8 cellular contexts compared by ENCODE assay signal in the genomic region with DNA sequence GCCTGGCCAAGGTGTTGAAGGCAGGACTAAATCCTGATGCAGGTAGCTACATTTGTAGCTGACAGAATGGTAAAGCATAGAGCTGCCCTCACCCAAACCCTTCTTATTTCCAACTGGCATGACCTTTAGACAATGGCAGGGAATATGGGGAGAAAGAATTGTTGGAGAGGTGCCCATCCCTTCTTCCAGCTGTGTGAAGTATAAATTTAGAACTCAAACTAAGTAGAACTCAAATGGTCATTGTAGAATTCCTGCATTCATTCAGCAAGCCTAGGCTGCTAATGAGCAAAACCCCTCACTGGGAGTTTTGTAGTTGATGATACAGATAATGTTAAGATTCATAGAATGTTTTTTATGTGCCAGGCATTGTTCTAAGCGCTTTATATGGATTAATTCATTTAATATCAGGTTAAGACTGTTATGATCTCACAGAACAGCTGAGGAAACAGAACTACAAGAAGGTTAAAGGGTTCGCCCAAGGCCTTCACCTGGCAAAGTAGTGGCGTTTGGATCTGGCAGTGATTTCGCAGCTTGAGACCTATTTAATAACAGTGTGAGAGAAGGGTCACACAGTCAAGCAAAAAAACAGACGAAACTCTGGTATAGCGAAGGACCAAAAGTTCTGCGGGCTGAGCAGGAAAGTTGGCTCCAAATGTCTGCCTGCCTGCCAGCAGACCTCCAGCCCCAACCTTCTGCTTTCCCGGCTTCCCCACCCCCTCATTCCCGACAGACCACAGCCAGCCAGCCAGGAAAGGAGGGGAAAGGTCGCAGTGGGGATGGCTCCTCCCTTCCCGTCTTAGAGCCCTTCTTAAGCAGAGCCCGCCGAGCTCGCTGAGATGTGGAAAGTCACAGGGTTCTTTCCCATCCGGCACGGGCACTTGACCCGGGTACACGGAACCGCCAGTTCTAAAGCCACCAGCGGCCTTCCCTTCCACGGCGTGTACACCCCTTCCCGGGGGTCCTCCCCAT. TPM values are rescaled to one million over a fixed set of nuclear protein-coding genes. Genes with fewer than 3 reads are reported as not detected.
DNase-seq lines count a peak whose midpoint lies in the region; ATAC-seq and TF ChIP-seq lines count a peak whose summit lies in the region.

No MANE protein-coding gene starts in this region.

- peak overlapping the region in 2 of 3 donors; percentile 84 to 99 for H3K4me3 ChIP-seq in breast epithelium
- peak overlapping the region; percentile 69 for H3K4me3 ChIP-seq in epithelial cell of proximal tubule (ENCODE audit: low read depth, low read length)
- H3K4me3 ChIP-seq in upper lobe of left lung, result no peak overlapping the region

- WGBS in upper lobe of left lung, 2 donors, result 54 to 57% methylated on average over 19 to 23 of the region's 23 CpGs

- TF ChIP-seq CTCF in breast epithelium (IDR thresholded peaks at IDR 0.05) (no peak), MCF 10A (IDR thresholded peaks at IDR 0.05; ENCODE audit: unreplicated experiment) (no peak), epithelial cell of proximal tubule (conservative IDR thresholded peaks at IDR 0.05; ENCODE audit: low read depth, low read length) (no peak), mesothelial cell of epicardium (IDR thresholded peaks at IDR 0.05; ENCODE audit: unreplicated experiment) (no peak), upper lobe of left lung (IDR thresholded peaks at IDR 0.05) (no peak)

- H3K27ac Mint-ChIP-seq in MCF 10A (ENCODE audit: low read depth, unreplicated experiment) (no peak overlapping the region), mesothelial cell of epicardium (peak overlapping the region; percentile 98)

- H3K27me3 Mint-ChIP-seq in MCF 10A (ENCODE audit: insufficient read depth, unreplicated experiment) (peaks cover 27% of the 10 kb centered on the region), mesothelial cell of epicardium (ENCODE audit: low read depth) (no peaks in the 10 kb centered on the region)

- BruUV-seq in MCF 10A (replicated peaks; lab: Mats Ljungman, UMichigan), result no TSS peak

- H3K9me3 ChIP-seq in breast epithelium (no peaks in the 10 kb centered on the region), upper lobe of left lung (no peaks in the 10 kb centered on the region)

- peak in 3 of 4 donors; percentile 8 to 75 (median 52) for TF ChIP-seq EP300 in upper lobe of left lung (IDR thresholded peaks at IDR 0.05)

- CTCF ChIA-PET in MCF 10A (lab: Yijun Ruan, JAX), result interaction anchor here (0.6 to 5.2 kb wide), 6 partner anchors 8 to 1046 kb away, joined by 3 to 68 read pairs (median 4); no protein-coding TSS in a partner anchor

- H3K9me3 Mint-ChIP-seq in MCF 10A (ENCODE audit: unreplicated experiment) (no peaks in the 10 kb centered on the region), mesothelial cell of epicardium (no peaks in the 10 kb centered on the region)

- H3K4me1 Mint-ChIP-seq in MCF 10A (ENCODE audit: insufficient read depth, unreplicated experiment) (peaks cover 14% of the 10 kb centered on the region), mesothelial cell of epicardium (peaks cover 44% of the 10 kb centered on the region)

- POLR2A ChIA-PET in MCF 10A (lab: Yijun Ruan, JAX), result interaction anchor here (1.0 to 1.4 kb wide), 2 partner anchors 11 to 23 kb away, joined by 3 to 5 read pairs; partner anchors contain the start of gene METTL2B

- intact Hi-C loops in breast epithelium (cut with DNase I; ENCODE audit: low total_unique reads) (no loop called here), MCF 10A (cut with micrococcal nuclease) (no loop called here)

- TF ChIP-seq POLR2A in breast epithelium (IDR thresholded peaks at IDR 0.05) (peak; percentile 61), upper lobe of left lung (IDR thresholded peaks at IDR 0.05) (no peak)

- ATAC-seq in upper lobe of left lung (ENCODE audit: low FRiP score in 2 of 2) (peak; percentile 75 to 85), GM21786 (IDR thresholded peaks at IDR 0.05; ENCODE audit: unreplicated experiment) (no peak)

- H3K36me3 ChIP-seq in breast epithelium, result no peaks in the 10 kb centered on the region
- no peaks in the 10 kb centered on the region for H3K36me3 ChIP-seq in upper lobe of left lung

- H3K36me3 Mint-ChIP-seq in MCF 10A (ENCODE audit: insufficient read depth, unreplicated experiment) (peaks cover 7% of the 10 kb centered on the region), mesothelial cell of epicardium (peaks cover 6% of the 10 kb centered on the region)

- peak; percentile 58 to 72 for DNase-seq in breast epithelium (ENCODE audit: low spot score in 2 of 2)
- DNase-seq in MCF 10A (ENCODE audit: unreplicated experiment), result no peak
- no peak for DNase-seq in epithelial cell of proximal tubule (ENCODE audit: low read depth)
- peak; percentile 43 to 64 for DNase-seq in mesothelial cell of epicardium (ENCODE audit: low spot score in 2 of 2, unreplicated experiment in 2 of 2)
- peak in 1 of 2 donors; percentile 75 for DNase-seq in upper lobe of left lung
- no peak for DNase-seq in GDM1 (lab: John Stamatoyannopoulos, UW)
- no peak for DNase-seq in cerebellar nuclear complex (lab: John Stamatoyannopoulos, UW)

- H3K4me1 ChIP-seq in breast epithelium (peaks cover 0 to 8% of the 10 kb centered on the region in 2 donors), upper lobe of left lung (peaks cover 15 to 33% (median 26%) of the 10 kb centered on the region in 4 donors)

- H3K27me3 ChIP-seq in breast epithelium (no peaks in the 10 kb centered on the region), upper lobe of left lung (no peaks in the 10 kb centered on the region)

- H3K27ac ChIP-seq in breast epithelium (peak overlapping the region; percentile 92 to 96), upper lobe of left lung (peak overlapping the region; percentile 87 to 92 (median 90))

- H3K4me3 Mint-ChIP-seq in MCF 10A (ENCODE audit: unreplicated experiment) (no peak overlapping the region), mesothelial cell of epicardium (peak overlapping the region; percentile 96)

RNA-seq across cellular contexts. Expression of gene HILPDA, which starts 1.6 kb away (rescaled TPM):
- total RNA-seq in breast epithelium (10 to 100 TPM; 25.3 to 34.4 (median 27.7) TPM), MCF 10A (2022) (6.2 and 8.3 TPM in 2 replicates), epithelial cell of proximal tubule (21.6 and 33.7 TPM in 2 replicates), mesothelial cell of epicardium (25.1 to 27.1 TPM (median 25.6 TPM) in 3 replicates), upper lobe of left lung (10 to 100 TPM in 2 of 6 donors, 1 to 10 TPM in 4; 2.6 to 14.9 (median 7.3) TPM)

RNA-seq across cellular contexts. Expression of gene METTL2B, which starts 22.4 kb away (rescaled TPM):
- total RNA-seq in breast epithelium (10 to 100 TPM; 19.4 to 28.7 (median 23.6) TPM), MCF 10A (2022) (34.6 and 49.7 TPM in 2 replicates), epithelial cell of proximal tubule (39.6 and 39.9 TPM in 2 replicates), mesothelial cell of epicardium (33.9 to 40.6 TPM (median 39.9 TPM) in 3 replicates), upper lobe of left lung (10 to 100 TPM; 17.8 to 24.5 (median 21.2) TPM)

RNA-seq across cellular contexts. Expression of gene IMPDH1, which starts 44.3 kb away (rescaled TPM):
- total RNA-seq in breast epithelium (10 to 100 TPM; 31.8 to 68.8 (median 58.2) TPM), MCF 10A (2022) (66.4 and 74.0 TPM in 2 replicates), epithelial cell of proximal tubule (64.3 and 89.3 TPM in 2 replicates), mesothelial cell of epicardium (39.3 to 41.9 TPM (median 41.7 TPM) in 3 replicates), upper lobe of left lung (100 to 1,000 TPM in 2 of 6 donors, 10 to 100 TPM in 4; 47.2 to 107 (median 81.5) TPM)

Comparison
In these comparisons a context has a peak if more than half of its experiments do, and no peak if none do; other contexts are left out.
1. DNase-seq: peak in breast epithelium (2 of 2) and mesothelial cell of epicardium (2 of 2); none in MCF 10A (single experiment), epithelial cell of proximal tubule (single experiment), GDM1 (single experiment) and cerebellar nuclear complex (0 of 2).
2. H3K4me3 ChIP-seq: peak in breast epithelium (2 of 3) and epithelial cell of proximal tubule (single experiment); none in upper lobe of left lung (0 of 4).